In the genomic region with DNA sequence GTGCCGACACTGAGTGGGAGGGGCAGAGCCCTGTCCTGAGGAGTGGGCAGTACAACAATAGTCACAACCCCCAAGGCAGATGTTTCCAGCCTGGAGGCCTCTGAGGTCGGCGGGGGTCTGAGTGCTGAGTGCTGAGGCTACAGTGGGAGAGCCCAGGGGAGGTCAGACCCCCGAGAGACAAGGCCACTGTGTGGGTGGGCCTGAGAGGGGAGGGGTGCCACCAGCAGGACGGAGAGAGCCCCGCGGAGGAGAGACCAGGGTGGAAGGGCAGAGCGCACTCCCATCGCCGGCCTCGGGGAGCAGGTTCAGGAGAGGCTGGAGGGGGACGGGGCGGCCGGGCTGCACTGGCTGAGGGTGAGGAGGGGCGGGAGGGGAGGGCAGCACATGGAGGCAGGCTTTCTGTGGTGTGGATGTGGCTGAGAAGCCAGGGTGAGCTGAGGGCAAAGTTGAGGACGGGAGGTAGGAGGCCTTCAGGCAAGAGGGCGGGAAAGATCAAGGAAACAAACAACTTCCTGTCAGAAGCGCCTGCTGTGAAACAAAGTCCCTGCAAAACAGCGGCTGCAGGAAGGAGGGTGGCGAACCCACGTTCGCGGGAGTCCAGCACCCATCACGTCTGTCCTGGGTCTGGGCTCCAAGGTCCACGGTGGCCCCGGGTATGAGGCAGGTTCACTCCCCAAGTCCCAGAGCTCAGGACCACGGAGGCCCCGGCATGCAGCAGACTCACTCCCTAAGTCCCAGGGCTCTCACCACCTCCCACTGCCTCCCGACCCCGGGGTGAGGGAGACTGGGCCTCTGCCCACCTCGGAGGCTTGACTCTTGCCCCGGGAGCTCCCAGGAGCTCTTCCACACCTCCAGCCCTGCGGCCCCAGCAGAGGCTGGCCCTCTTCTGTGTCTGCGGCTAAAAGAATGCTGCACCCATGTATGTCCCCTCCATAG, we compare ENCODE assay signal across 13 cellular contexts.
A peak's percentile ranks its signal among the peaks of the same experiment; 100 is the strongest.
DNase-seq lines count a peak whose midpoint lies in the region; ATAC-seq and TF ChIP-seq lines count a peak whose summit lies in the region.
"Had no signal": no experiment of that assay in that cellular context is flagged by ENCODE, and none has a peak within 500 bp of the region (broad histone marks: within the 10 kb centered on the region; RNA-seq: fewer than 3 reads in every experiment).

No MANE protein-coding gene starts in this region.

- intact Hi-C loops in CD14-positive monocyte (cut with micrococcal nuclease): no loop called here
- intact Hi-C loops in natural killer cell (cut with micrococcal nuclease): no loop called here

- peaks cover 4% of the 10 kb centered on the region for H3K4me1 Mint-ChIP-seq in CD14-positive monocyte
- peaks cover 9 to 26% of the 10 kb centered on the region in 2 donors for H3K4me1 Mint-ChIP-seq in natural killer cell

- H3K27me3 Mint-ChIP-seq in CD14-positive monocyte (ENCODE audit: low read depth in 3 of 3) (peaks cover 2 to 18% (median 4%) of the 10 kb centered on the region in 3 donors), natural killer cell (ENCODE audit: low read depth in 2 of 2) (no peaks in the 10 kb centered on the region)

- H3K9me3 Mint-ChIP-seq in CD14-positive monocyte (peaks cover 0 to 8% (median 0%) of the 10 kb centered on the region in 7 donors), natural killer cell (no peaks in the 10 kb centered on the region)
- no peaks in the 10 kb centered on the region for H3K9me3 Mint-ChIP-seq in activated naive CD4-positive, alpha-beta T cell treated with anti-CD3 and anti-CD28 coated beads, Interleukin-2, amount 50 U/mL, for 72 hours
- H3K9me3 Mint-ChIP-seq: CD8-positive, alpha-beta T cell had no signal

- H3K27ac Mint-ChIP-seq in CD14-positive monocyte (peak overlapping the region in 1 of 7 donors; percentile 50), natural killer cell (no peak overlapping the region)
- peak overlapping the region in 1 of 2 donors; percentile 15 for H3K27ac Mint-ChIP-seq in activated naive CD4-positive, alpha-beta T cell treated with anti-CD3 and anti-CD28 coated beads, Interleukin-2, amount 50 U/mL, for 72 hours
- H3K27ac Mint-ChIP-seq: naive B cell had no signal

- peak; percentile 13 to 30 for ATAC-seq in activated naive CD4-positive, alpha-beta T cell treated with anti-CD3 and anti-CD28 coated beads, Interleukin-2, amount 50 U/mL, for 72 hours
- peak in 1 of 3 donors; percentile 24 for ATAC-seq in natural killer cell
- ATAC-seq in GM21825 (IDR thresholded peaks at IDR 0.05; ENCODE audit: unreplicated experiment): no peak
- ATAC-seq: CD8-positive, alpha-beta T cell; gastroesophageal sphincter had no signal

- H3K4me3 Mint-ChIP-seq in CD14-positive monocyte (peak overlapping the region in 1 of 2 donors; percentile 15), natural killer cell (peak overlapping the region; percentile 10)
- H3K4me3 Mint-ChIP-seq: CD8-positive, alpha-beta T cell had no signal

- TF ChIP-seq CTCF in CD14-positive monocyte (IDR thresholded peaks at IDR 0.05) (no peak), natural killer cell (IDR thresholded peaks at IDR 0.05) (no peak)

- H3K36me3 Mint-ChIP-seq in CD14-positive monocyte (no peaks in the 10 kb centered on the region), natural killer cell (no peaks in the 10 kb centered on the region)
- H3K36me3 Mint-ChIP-seq in activated naive CD4-positive, alpha-beta T cell treated with anti-CD3 and anti-CD28 coated beads, Interleukin-2, amount 50 U/mL, for 72 hours: no peaks in the 10 kb centered on the region
- H3K36me3 Mint-ChIP-seq: CD8-positive, alpha-beta T cell; naive B cell had no signal

- DNase-seq in CD14-positive monocyte (ENCODE audit: low spot score) (peak; percentile 38), ELF-1 (ENCODE audit: low read depth, low spot score) (peak; percentile 63), natural killer cell (peak; percentile 13), NCI-H1417 (lab: John Stamatoyannopoulos, UW) (no peak), NCI-H2081 treated with DMSO at 0.1 percent for 48 hours (lab: John Stamatoyannopoulos, UW) (no peak), NOMO-1 treated with DMSO at 0.1 percent for 48 hours (lab: John Stamatoyannopoulos, UW; ENCODE audit: unreplicated experiment) (no peak)
- DNase-seq in activated naive CD4-positive, alpha-beta T cell treated with anti-CD3 and anti-CD28 coated beads, Interleukin-2, amount 50 U/mL, for 72 hours (ENCODE audit: low spot score in 2 of 2): peak in 1 of 2 donors; percentile 50
- DNase-seq: naive B cell, NCI-H146, NCI-H510A treated with DMSO at 0.1 percent for 48 hours had no signal

Comparison
In these comparisons a context has a peak if more than half of its experiments do, and no peak if none do; other contexts are left out.
1. DNase-seq: peak in CD14-positive monocyte (single experiment), ELF-1 (single experiment) and natural killer cell (single experiment); none in NCI-H1417 (0 of 3), NCI-H2081 treated with DMSO at 0.1 percent for 48 hours (single experiment) and NOMO-1 treated with DMSO at 0.1 percent for 48 hours (single experiment).